Comparison of ENCODE assay signal across 8 cellular contexts in the genomic region with DNA sequence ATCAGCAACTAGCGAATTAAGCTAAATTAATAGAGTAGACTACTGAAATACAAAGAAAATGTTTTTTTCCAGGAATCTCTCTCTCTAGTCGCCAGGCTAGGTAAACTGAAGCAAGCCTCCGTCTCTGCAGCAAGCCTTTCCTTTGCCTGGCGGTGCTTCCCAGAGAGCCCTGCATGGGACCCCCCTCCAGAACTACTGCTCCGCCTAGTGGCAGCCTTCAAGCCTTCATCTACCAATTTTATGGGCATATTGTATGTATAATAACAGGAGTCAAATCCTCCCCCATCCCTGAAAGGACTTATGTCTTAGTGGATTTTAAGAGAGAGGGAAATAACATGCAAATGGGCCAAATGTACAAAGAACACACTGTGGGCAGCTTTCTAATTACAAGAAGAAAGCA.
DNase-seq lines count a peak whose midpoint lies in the region; ATAC-seq, FAIRE-seq and TF ChIP-seq lines count a peak whose summit lies in the region.

No MANE protein-coding gene starts in this region.

- no peak overlapping the region for H3K4me3 ChIP-seq in SU-DHL-6 (ENCODE audit: insufficient read depth, low read length, poor library complexity, severe bottlenecking)
- no peak overlapping the region for H3K4me3 ChIP-seq in keratinocyte (ENCODE audit: control insufficient read depth in 2 of 3, extremely low read depth in 1 of 3, insufficient read depth in 2 of 3, low read depth in 1 of 3, low read length in 3 of 3)

- TF ChIP-seq CTCF in HFFc6 (IDR thresholded peaks at IDR 0.05) (peak; percentile 60), SU-DHL-6 (IDR thresholded peaks at IDR 0.05; ENCODE audit: insufficient read depth, low read length, poor library complexity, severe bottlenecking) (peak; percentile 48), keratinocyte (optimal IDR thresholded peaks at IDR 0.05 in 1 of 3, IDR thresholded peaks at IDR 0.05 in 1 of 3, conservative IDR thresholded peaks at IDR 0.05 in 1 of 3; ENCODE audit: extremely low read depth in 1 of 3, insufficient read depth in 2 of 3, low read length in 3 of 3) (peak in 2 of 3 experiments; percentile 25 to 27)

- H3K36me3 ChIP-seq in SU-DHL-6 (ENCODE audit: low read length), result no peaks in the 10 kb centered on the region
- H3K36me3 ChIP-seq in keratinocyte (ENCODE audit: control insufficient read depth in 2 of 2, extremely low read depth in 1 of 2, insufficient read depth in 2 of 2, low read length in 2 of 2), result no peaks in the 10 kb centered on the region

- H3K9me3 ChIP-seq in SU-DHL-6 (ENCODE audit: insufficient read depth, low read length) (no peaks in the 10 kb centered on the region), keratinocyte (ENCODE audit: control insufficient read depth, low read depth, low read length) (no peaks in the 10 kb centered on the region)

- H3K36me3 Mint-ChIP-seq in HFFc6 (ENCODE audit: low read depth), result no peaks in the 10 kb centered on the region; the same call in 1 of the 2 replicates

- no peaks in the 10 kb centered on the region; the same call in 1 of the 2 replicates for H3K27me3 Mint-ChIP-seq in HFFc6 (ENCODE audit: insufficient read depth)

- no peaks in the 10 kb centered on the region for H3F3A ChIP-seq in SU-DHL-6 (ENCODE audit: insufficient read depth)

- dilution Hi-C loops in keratinocyte (cut with MboI; ENCODE audit: extremely low pct_ligation_motif_present, low sequenced_read_pairs), result no loop called here

- H3K4me2 ChIP-seq in SU-DHL-6 (ENCODE audit: low read depth, low read length, poor library complexity, severe bottlenecking), result no peak overlapping the region
- H3K4me2 ChIP-seq in keratinocyte (ENCODE audit: control insufficient read depth, extremely low read depth, insufficient read depth, low read depth, low read length), result no peak overlapping the region

- no peaks in the 10 kb centered on the region for H3K9me2 ChIP-seq in SU-DHL-6 (replicated peaks; ENCODE audit: insufficient read depth, low read length)

- DNase-seq in D341Med (ENCODE audit: low spot score) (peak; percentile 62), HFFc6 (no peak), keratinocyte (ENCODE audit: low read depth, low spot score) (no peak), NCI-H2227 treated with DMSO at 0.1 percent for 48 hours (lab: John Stamatoyannopoulos, UW) (no peak), inferior parietal cortex (ENCODE audit: extremely low spot score) (no peak)

- H3K27ac Mint-ChIP-seq in HFFc6, result no peak overlapping the region

- H3K27ac ChIP-seq in SU-DHL-6 (ENCODE audit: low read depth, low read length) (no peak overlapping the region), keratinocyte (ENCODE audit: control insufficient read depth, insufficient read depth, low read length) (no peak overlapping the region)

- H3K9ac ChIP-seq in SU-DHL-6 (ENCODE audit: low read length), result no peak overlapping the region
- H3K9ac ChIP-seq in keratinocyte (ENCODE audit: control insufficient read depth, extremely low read depth, insufficient read depth, low read length), result no peak overlapping the region

- no peaks in the 10 kb centered on the region for H3K4me1 ChIP-seq in keratinocyte (ENCODE audit: control insufficient read depth, extremely low read depth, insufficient read depth, low read length)

- ATAC-seq in GM21360 (IDR thresholded peaks at IDR 0.05; ENCODE audit: unreplicated experiment), result no peak
- no peak for ATAC-seq in HG02840 (IDR thresholded peaks at IDR 0.05; ENCODE audit: low FRiP score, unreplicated experiment)

- peaks cover 24% of the 10 kb centered on the region for H3K4me1 Mint-ChIP-seq in HFFc6 (ENCODE audit: low read depth)

- H2AFZ ChIP-seq in SU-DHL-6 (ENCODE audit: low read depth, low read length, severe bottlenecking), result no peak overlapping the region
- no peak overlapping the region for H2AFZ ChIP-seq in keratinocyte (ENCODE audit: control insufficient read depth, low read length)

- H3K9me3 Mint-ChIP-seq in HFFc6, result no peaks in the 10 kb centered on the region

- H4K20me1 ChIP-seq in SU-DHL-6 (ENCODE audit: low read depth, low read length), result no peaks in the 10 kb centered on the region
- no peaks in the 10 kb centered on the region for H4K20me1 ChIP-seq in keratinocyte (ENCODE audit: control insufficient read depth, extremely low read depth, insufficient read depth, low read length)

- no peaks in the 10 kb centered on the region for H3K27me3 ChIP-seq in SU-DHL-6 (ENCODE audit: low read length)
- H3K27me3 ChIP-seq in keratinocyte (ENCODE audit: control insufficient read depth, extremely low read depth, insufficient read depth, low read length), result no peaks in the 10 kb centered on the region

- no peak overlapping the region for H3K4me3 Mint-ChIP-seq in HFFc6

- H3K79me2 ChIP-seq in SU-DHL-6 (ENCODE audit: insufficient read depth, low read length) (no peaks in the 10 kb centered on the region), keratinocyte (ENCODE audit: control insufficient read depth, insufficient read depth, low read length) (no peaks in the 10 kb centered on the region)

- no peak for FAIRE-seq in keratinocyte (lab: Jason Lieb, UNC)

- H3K9me1 ChIP-seq in keratinocyte (ENCODE audit: control insufficient read depth, extremely low read depth, insufficient read depth, low read length), result no peaks in the 10 kb centered on the region
